ENCODE assay signal across 15 cellular contexts in genomic region chr10:133572055-133572454, GRCh38. TPM values are rescaled to one million over a fixed set of nuclear protein-coding genes. Genes with fewer than 3 reads are reported as not detected.
"Had no signal": no experiment of that assay in that cellular context is flagged by ENCODE, and none has a peak within 500 bp of the region (broad histone marks: within the 10 kb centered on the region; RNA-seq: fewer than 3 reads in every experiment).

No MANE protein-coding gene starts in this region.

RNA-seq across cellular contexts. Expression of gene SYCE1, which starts 6.7 kb away (rescaled TPM):
- total RNA-seq: ascending aorta, cardiac muscle cell had no signal

RNA-seq across cellular contexts. Expression of gene CYP2E1, which starts 44.9 kb away (rescaled TPM):
- total RNA-seq: activated naive CD8-positive, alpha-beta T cell treated with anti-CD3 and anti-CD28 coated beads for 36 hours had no signal

RNA-seq across cellular contexts. Expression of gene FRG2B, which starts 54.5 kb away (rescaled TPM):
- total RNA-seq: activated naive CD4-positive, alpha-beta T cell treated with anti-CD3 and anti-CD28 coated beads for 36 hours; activated naive CD8-positive, alpha-beta T cell treated with anti-CD3 and anti-CD28 coated beads for 36 hours; activated naive CD8-positive, alpha-beta T cell treated with anti-CD3 and anti-CD28 coated beads, Interleukin-2, amount 10 ng/mL, durations not matched to agents 7 days and 5 days; activated T-cell treated with anti-CD3 and anti-CD28 coated beads, Interleukin-2, amount 50 U/mL, for 72 hours; activated T-helper 2 cell treated with anti-CD3 and anti-CD28 coated beads, Interferon-gamma antibody, Interleukin-2, Interleukin-4, amounts not matched to agents 10 μg/mL and 5 μg/mL and 100 μg/mL, durations not matched to agents 14 hours and 24 hours and 36 hours; adrenal gland; aorta; ascending aorta; astrocyte; body of pancreas; breast epithelium; cardiac muscle cell; cardiac septum; cerebellum; chondrocyte had no signal
